23 cellular contexts compared by ENCODE assay signal in the genomic region with DNA sequence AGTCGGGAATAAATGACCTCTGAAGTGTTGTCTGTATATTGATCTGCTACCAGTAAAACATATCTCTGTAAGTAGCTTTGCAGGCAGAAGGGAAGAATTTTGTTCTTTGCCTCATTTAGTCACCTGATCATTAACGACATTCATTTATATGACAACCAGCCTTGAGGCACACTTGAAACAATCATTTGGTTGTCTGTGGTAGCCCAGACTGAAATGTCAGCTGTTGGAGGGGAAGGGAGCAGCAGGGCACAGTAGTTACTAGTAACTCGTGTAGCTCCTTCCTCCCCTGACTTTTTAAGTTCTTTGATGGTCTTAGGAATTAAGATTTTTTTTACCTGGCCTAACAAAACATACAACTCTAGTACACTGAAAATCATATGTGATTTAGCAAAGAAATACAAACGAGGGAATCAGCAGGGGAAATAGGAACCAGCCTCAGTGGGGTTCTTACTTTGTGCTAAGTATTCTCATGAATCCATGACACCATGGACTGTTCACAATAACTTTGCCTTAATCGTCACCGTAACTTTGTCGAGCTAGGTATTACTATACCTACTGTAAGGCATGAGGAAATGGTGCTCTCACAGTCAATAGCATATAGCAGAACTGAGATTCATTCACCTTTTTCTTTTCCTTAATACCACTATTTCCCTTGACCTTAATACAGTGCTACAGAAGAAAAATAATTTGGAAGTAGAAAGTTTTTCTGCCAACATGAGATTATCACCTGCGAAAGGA. TPM values are rescaled to one million over a fixed set of nuclear protein-coding genes. Genes with fewer than 3 reads are reported as not detected.
DNase-seq lines count a peak whose midpoint lies in the region; ATAC-seq and TF ChIP-seq lines count a peak whose summit lies in the region.
"Had no signal": no experiment of that assay in that cellular context is flagged by ENCODE, and none has a peak within 500 bp of the region (broad histone marks: within the 10 kb centered on the region; RNA-seq: fewer than 3 reads in every experiment).

No MANE protein-coding gene starts in this region.

- H3K4me3 Mint-ChIP-seq in activated T-helper 1 cell treated with anti-CD3 and anti-CD28 coated beads, Interleukin-12 subunit alpha, Interleukin-12 subunit beta, Interleukin-2, Interleukin-4 antibody, amounts not matched to agents 30 ng/mL and 10 ng/mL and 1 ng/mL, durations not matched to agents 14 hours and 24 hours and 36 hours = peak overlapping the region; percentile 100
- H3K4me3 Mint-ChIP-seq: stimulated activated memory B cell treated with anti-CD40 and anti-IgM and Interleukin-4, amounts not matched to agents 10 μg/mL and 1 μg/mL and 100 μg/mL, for 72 hours had no signal

- H3K27me3 ChIP-seq in esophagus muscularis mucosa = no peaks in the 10 kb centered on the region
- H3K27me3 ChIP-seq: right atrium auricular region had no signal

- no peak overlapping the region for H3K27ac ChIP-seq in esophagus muscularis mucosa (replicated peaks in 1 of 4)
- H3K27ac ChIP-seq: C4-2B, cardiac muscle cell, epithelial cell of prostate, left ventricle myocardium inferior, right atrium auricular region, transverse colon had no signal

- no peak for TF ChIP-seq CTCF in esophagus muscularis mucosa (IDR thresholded peaks at IDR 0.05)

- peaks cover under 1% of the 10 kb centered on the region for H3K4me1 Mint-ChIP-seq in activated T-helper 1 cell treated with anti-CD3 and anti-CD28 coated beads, Interleukin-12 subunit alpha, Interleukin-12 subunit beta, Interleukin-2, Interleukin-4 antibody, amounts not matched to agents 30 ng/mL and 10 ng/mL and 1 ng/mL, durations not matched to agents 14 hours and 24 hours and 36 hours (ENCODE audit: low read depth)

- no peak for DNase-seq in activated CD4-positive, CD25-positive, alpha-beta regulatory T cell treated with anti-CD3 and anti-CD28 coated beads, Interleukin-2, amount 50 U/mL, for 72 hours
- DNase-seq in COLO829 (ENCODE audit: low spot score) (peak; percentile 86), pons (ENCODE audit: low spot score) (peak; percentile 26), RKO (ENCODE audit: low spot score) (no peak), A172 (ENCODE audit: low spot score) (no peak), esophagus muscularis mucosa (ENCODE audit: extremely low spot score) (no peak)
- no peak for DNase-seq in activated T-helper 1 cell treated with anti-CD3 and anti-CD28 coated beads, Interleukin-12 subunit alpha, Interleukin-12 subunit beta, Interleukin-2, Interleukin-4 antibody, amounts not matched to agents 30 ng/mL and 10 ng/mL and 1 ng/mL, durations not matched to agents 14 hours and 24 hours and 36 hours (ENCODE audit: low spot score)
- DNase-seq: DMS79 treated with DMSO at 0.1 percent for 48 hours; GOT3; left ventricle myocardium inferior; mucosa of descending colon; NCI-H1436 treated with DMSO at 0.1 percent for 48 hours; NCI-H2227 treated with DMSO at 0.1 percent for 48 hours; stimulated activated CD4-positive, alpha-beta T cell treated with anti-CD3 and anti-CD28 coated beads, Interleukin-15, amount 100 ng/mL, for 24 hours; transverse colon had no signal

- H3K36me3 ChIP-seq in esophagus muscularis mucosa = no peaks in the 10 kb centered on the region
- H3K36me3 ChIP-seq: cardiac muscle cell, left ventricle myocardium inferior, right atrium auricular region, transverse colon had no signal

- H3K9me3 Mint-ChIP-seq in activated T-helper 1 cell treated with anti-CD3 and anti-CD28 coated beads, Interleukin-12 subunit alpha, Interleukin-12 subunit beta, Interleukin-2, Interleukin-4 antibody, amounts not matched to agents 30 ng/mL and 10 ng/mL and 1 ng/mL, durations not matched to agents 14 hours and 24 hours and 36 hours = no peaks in the 10 kb centered on the region
- H3K9me3 Mint-ChIP-seq: stimulated activated memory B cell treated with anti-CD40 and anti-IgM and Interleukin-4, amounts not matched to agents 10 μg/mL and 1 μg/mL and 100 μg/mL, for 72 hours had no signal

- intact Hi-C loops in activated T-helper 1 cell treated with anti-CD3 and anti-CD28 coated beads, Interleukin-12 subunit alpha, Interleukin-12 subunit beta, Interleukin-2, Interleukin-4 antibody, amounts not matched to agents 30 ng/mL and 10 ng/mL and 1 ng/mL, durations not matched to agents 14 hours and 24 hours and 36 hours (cut with micrococcal nuclease) = loop anchor here (1.0 to 5.0 kb wide), 7 partner anchors 10 to 382 kb away; no protein-coding TSS in a partner anchor
- intact Hi-C loops in esophagus muscularis mucosa (cut with DNase I) = no loop called here

- no peak for TF ChIP-seq EP300 in esophagus muscularis mucosa (IDR thresholded peaks at IDR 0.05)

- no peaks in the 10 kb centered on the region for H3K27me3 Mint-ChIP-seq in activated T-helper 1 cell treated with anti-CD3 and anti-CD28 coated beads, Interleukin-12 subunit alpha, Interleukin-12 subunit beta, Interleukin-2, Interleukin-4 antibody, amounts not matched to agents 30 ng/mL and 10 ng/mL and 1 ng/mL, durations not matched to agents 14 hours and 24 hours and 36 hours (ENCODE audit: insufficient read depth)

- peak overlapping the region; percentile 97 for H3K27ac Mint-ChIP-seq in activated T-helper 1 cell treated with anti-CD3 and anti-CD28 coated beads, Interleukin-12 subunit alpha, Interleukin-12 subunit beta, Interleukin-2, Interleukin-4 antibody, amounts not matched to agents 30 ng/mL and 10 ng/mL and 1 ng/mL, durations not matched to agents 14 hours and 24 hours and 36 hours
- H3K27ac Mint-ChIP-seq: stimulated activated memory B cell treated with anti-CD40 and anti-IgM and Interleukin-4, amounts not matched to agents 10 μg/mL and 1 μg/mL and 100 μg/mL, for 72 hours had no signal

- H3K4me1 ChIP-seq in esophagus muscularis mucosa = no peaks in the 10 kb centered on the region
- H3K4me1 ChIP-seq: right atrium auricular region, transverse colon had no signal

- H3K4me3 ChIP-seq in esophagus muscularis mucosa = no peak overlapping the region
- H3K4me3 ChIP-seq: cardiac muscle cell, left ventricle myocardium inferior, mucosa of descending colon, right atrium auricular region, transverse colon had no signal

- no peaks in the 10 kb centered on the region for H3K9me3 ChIP-seq in esophagus muscularis mucosa
- H3K9me3 ChIP-seq: left ventricle myocardium inferior, mucosa of descending colon, right atrium auricular region, transverse colon had no signal

- ATAC-seq in activated CD4-positive, CD25-positive, alpha-beta regulatory T cell treated with anti-CD3 and anti-CD28 coated beads, Interleukin-2, amount 50 U/mL, for 24 hours = peak; percentile 25 to 27
- ATAC-seq: HepG2; mucosa of descending colon; stimulated activated memory B cell treated with anti-CD40 and anti-IgM and Interleukin-4, amounts not matched to agents 10 μg/mL and 1 μg/mL and 100 μg/mL, for 72 hours had no signal

- peaks cover 61% of the 10 kb centered on the region for H3K36me3 Mint-ChIP-seq in activated T-helper 1 cell treated with anti-CD3 and anti-CD28 coated beads, Interleukin-12 subunit alpha, Interleukin-12 subunit beta, Interleukin-2, Interleukin-4 antibody, amounts not matched to agents 30 ng/mL and 10 ng/mL and 1 ng/mL, durations not matched to agents 14 hours and 24 hours and 36 hours (ENCODE audit: low read depth)
- H3K36me3 Mint-ChIP-seq: stimulated activated memory B cell treated with anti-CD40 and anti-IgM and Interleukin-4, amounts not matched to agents 10 μg/mL and 1 μg/mL and 100 μg/mL, for 72 hours had no signal

- no peak for TF ChIP-seq POLR2A in esophagus muscularis mucosa (IDR thresholded peaks at IDR 0.05; ENCODE audit: low read depth)

- WGBS in esophagus muscularis mucosa = 79% methylated on average over 8 of the region's 8 CpGs

RNA-seq across cellular contexts. Expression of a gene that starts 6.4 kb away (rescaled TPM):
- 218 and 221 TPM in 2 replicates for total RNA-seq in activated T-helper 1 cell treated with anti-CD3 and anti-CD28 coated beads, Interleukin-12 subunit alpha, Interleukin-12 subunit beta, Interleukin-2, Interleukin-4 antibody, amounts not matched to agents 30 ng/mL and 10 ng/mL and 1 ng/mL, durations not matched to agents 14 hours and 24 hours and 36 hours
- total RNA-seq in A172 (2014; rRNA removed; shearing (Covaris generic)) = not detected in 2 replicates
- total RNA-seq in esophagus muscularis mucosa = 1 to 10 TPM in 1 of 4 donors, under 1 TPM in 2, not detected in 1; 0.29 to 1.3 (median 0.65) TPM
- total RNA-seq: cardiac muscle cell, dermis microvascular lymphatic vessel endothelial cell, HepG2 had no signal

Comparison
In these comparisons a context has a peak if more than half of its experiments do, and no peak if none do; other contexts are left out.
1. DNase-seq: peak in COLO829 (single experiment) and pons (single experiment); none in activated CD4-positive, CD25-positive, alpha-beta regulatory T cell treated with anti-CD3 and anti-CD28 coated beads, Interleukin-2, amount 50 U/mL, for 72 hours (single experiment), activated T-helper 1 cell treated with anti-CD3 and anti-CD28 coated beads, Interleukin-12 subunit alpha, Interleukin-12 subunit beta, Interleukin-2, Interleukin-4 antibody, amounts not matched to agents 30 ng/mL and 10 ng/mL and 1 ng/mL, durations not matched to agents 14 hours and 24 hours and 36 hours (single experiment), RKO (single experiment), A172 (single experiment) and esophagus muscularis mucosa (single experiment).
2. RNA of a gene that starts 6.4 kb away (total RNA-seq): 218 to 221 TPM in activated T-helper 1 cell treated with anti-CD3 and anti-CD28 coated beads, Interleukin-12 subunit alpha, Interleukin-12 subunit beta, Interleukin-2, Interleukin-4 antibody, amounts not matched to agents 30 ng/mL and 10 ng/mL and 1 ng/mL, durations not matched to agents 14 hours and 24 hours and 36 hours; 0.29 to 1.3 TPM in esophagus muscularis mucosa and not detected in A172; every median in the first group is over 10 times any median in the second.